Comparison of ENCODE assay signal across 1 cellular context in the genomic region with DNA sequence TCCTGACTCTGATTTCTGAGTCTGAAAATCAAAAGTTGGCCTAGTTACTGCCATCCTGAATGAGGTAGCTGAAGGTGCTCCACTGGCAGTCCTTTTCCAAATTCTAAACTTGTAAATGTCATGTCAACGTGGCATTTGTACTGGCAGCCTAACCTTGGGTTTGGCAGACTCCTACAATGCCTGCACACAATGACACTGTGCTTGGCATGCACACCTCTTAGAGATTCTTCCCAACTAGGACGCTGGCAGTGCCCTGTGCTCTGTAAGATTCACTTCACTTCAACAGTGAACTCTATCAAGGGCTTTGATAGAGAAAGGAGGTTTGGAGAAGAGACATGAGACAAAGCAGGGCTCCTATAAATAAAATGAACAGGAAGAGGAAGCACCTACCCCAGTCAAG.
TF ChIP-seq lines count a peak whose summit lies in the region.

No MANE protein-coding gene starts in this region.

TF ChIP-seq in HepG2, 621 proteins besides CTCF, POLR2A, EP300 and RAD21 (continued from another document):
- TF ChIP-seq, protein P1, sequence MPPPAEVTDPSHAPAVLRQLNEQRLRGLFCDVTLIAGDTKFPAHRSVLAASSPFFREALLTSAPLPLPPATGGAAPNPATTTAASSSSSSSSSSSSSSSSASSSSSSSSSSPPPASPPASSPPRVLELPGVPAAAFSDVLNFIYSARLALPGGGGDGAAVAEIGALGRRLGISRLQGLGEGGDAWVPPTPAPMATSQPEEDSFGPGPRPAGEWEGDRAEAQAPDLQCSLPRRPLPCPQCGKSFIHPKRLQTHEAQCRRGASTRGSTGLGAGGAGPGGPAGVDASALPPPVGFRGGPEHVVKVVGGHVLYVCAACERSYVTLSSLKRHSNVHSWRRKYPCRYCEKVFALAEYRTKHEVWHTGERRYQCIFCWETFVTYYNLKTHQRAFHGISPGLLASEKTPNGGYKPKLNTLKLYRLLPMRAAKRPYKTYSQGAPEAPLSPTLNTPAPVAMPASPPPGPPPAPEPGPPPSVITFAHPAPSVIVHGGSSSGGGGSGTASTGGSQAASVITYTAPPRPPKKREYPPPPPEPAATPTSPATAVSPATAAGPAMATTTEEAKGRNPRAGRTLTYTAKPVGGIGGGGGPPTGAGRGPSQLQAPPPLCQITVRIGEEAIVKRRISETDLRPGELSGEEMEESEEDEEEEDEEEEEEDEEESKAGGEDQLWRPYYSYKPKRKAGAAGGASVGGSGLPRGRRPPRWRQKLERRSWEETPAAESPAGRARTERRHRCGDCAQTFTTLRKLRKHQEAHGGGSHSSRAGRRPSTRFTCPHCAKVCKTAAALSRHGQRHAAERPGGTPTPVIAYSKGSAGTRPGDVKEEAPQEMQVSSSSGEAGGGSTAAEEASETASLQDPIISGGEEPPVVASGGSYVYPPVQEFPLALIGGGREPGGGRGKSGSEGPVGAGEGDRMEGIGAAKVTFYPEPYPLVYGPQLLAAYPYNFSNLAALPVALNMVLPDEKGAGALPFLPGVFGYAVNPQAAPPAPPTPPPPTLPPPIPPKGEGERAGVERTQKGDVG (CRISPR knock-in tag; IDR thresholded peaks at IDR 0.05; ENCODE audit: borderline replicate concordance), result no peak
- TF ChIP-seq REL (CRISPR knock-in tag; conservative IDR thresholded peaks at IDR 0.05), result no peak
- TF ChIP-seq, protein P2, sequence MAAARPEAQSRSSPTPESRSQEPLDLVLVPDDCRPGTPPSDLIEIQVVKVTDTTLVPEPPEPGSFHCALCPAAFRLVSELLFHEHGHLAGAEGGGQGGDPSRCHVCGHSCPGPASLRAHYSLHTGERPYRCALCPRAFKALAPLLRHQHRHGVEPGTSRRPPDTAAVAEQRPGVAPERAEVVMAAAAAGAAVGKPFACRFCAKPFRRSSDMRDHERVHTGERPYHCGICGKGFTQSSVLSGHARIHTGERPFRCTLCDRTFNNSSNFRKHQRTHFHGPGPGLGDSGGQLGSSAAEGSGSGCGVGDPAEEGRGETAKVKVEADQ (CRISPR knock-in tag; IDR thresholded peaks at IDR 0.05; ENCODE audit: borderline replicate concordance), result no peak
- no peak for TF ChIP-seq ZNF136 (CRISPR knock-in tag; IDR thresholded peaks at IDR 0.05; ENCODE audit: low read depth)
- TF ChIP-seq NCOA1 (CRISPR knock-in tag; IDR thresholded peaks at IDR 0.05), result no peak
TF ChIP-seq in HepG2: peak in this region for 0.
